29 cellular contexts compared by ENCODE assay signal in genomic region chr5:51494821-51495220, GRCh38.
"Had no signal": no experiment of that assay in that cellular context is flagged by ENCODE, and none has a peak within 500 bp of the region (broad histone marks: within the 10 kb centered on the region; RNA-seq: fewer than 3 reads in every experiment).

No MANE protein-coding gene starts in this region.

- H3K4me3 ChIP-seq: breast epithelium, esophagus squamous epithelium, heart right ventricle, pancreas, prostate gland, skin epidermis, tibial artery had no signal

- DNase-seq: activated CD4-positive, alpha-beta memory T cell treated with anti-CD3 and anti-CD28 coated beads, Interleukin-2, amount 10 ng/mL, durations not matched to agents 7 days and 5 days; activated CD4-positive, alpha-beta T cell treated with anti-CD3 and anti-CD28 coated beads for 1 hour; activated CD4-positive, alpha-beta T cell treated with anti-CD3 and anti-CD28 coated beads, Interleukin-2, amount 10 ng/mL, durations not matched to agents 7 days and 5 days; activated naive CD8-positive, alpha-beta T cell treated with anti-CD3 and anti-CD28 coated beads, Interleukin-2, amount 50 U/mL, for 24 hours; activated T-cell treated with anti-CD3 and anti-CD28 coated beads, Interleukin-2, amount 50 U/mL, for 4 hours; amygdala; dermis blood vessel endothelial cell; effector CD4-positive, alpha-beta T cell; esophagus squamous epithelium; foreskin melanocyte; heart right ventricle; left ventricle myocardium superior; midbrain; naive thymus-derived CD4-positive, alpha-beta T cell; retina; stimulated activated CD4-positive, alpha-beta T cell treated with anti-CD3 and anti-CD28 coated beads, Interleukin-4, amount 100 ng/mL, for 24 hours; stimulated activated naive CD8-positive, alpha-beta T cell treated with anti-CD3 and anti-CD28 coated beads, Interleukin-15, amount 100 ng/mL, for 72 hours; substantia nigra; T-helper 17 cell; tibial artery had no signal

- FAIRE-seq: colon, pancreas had no signal

- H3K4me1 ChIP-seq: breast epithelium, esophagus squamous epithelium, heart right ventricle, pancreas, prostate gland, tibial artery had no signal

- H3K9me3 Mint-ChIP-seq: activated naive CD4-positive, alpha-beta T cell treated with anti-CD3 and anti-CD28 coated beads, Interleukin-2, amount 50 U/mL, for 24 hours had no signal

- H3K4me1 Mint-ChIP-seq: activated CD4-positive, alpha-beta memory T cell treated with anti-CD3 and anti-CD28 coated beads, Interleukin-2, amount 10 ng/mL, durations not matched to agents 7 days and 5 days; activated CD4-positive, alpha-beta T cell treated with anti-CD3 and anti-CD28 coated beads, Interleukin-2, amount 10 ng/mL, durations not matched to agents 7 days and 5 days; activated naive CD4-positive, alpha-beta T cell treated with anti-CD3 and anti-CD28 coated beads, Interleukin-2, amount 50 U/mL, for 24 hours; activated naive CD8-positive, alpha-beta T cell treated with anti-CD3 and anti-CD28 coated beads, Interleukin-2, amount 50 U/mL, for 24 hours; activated T-helper 17 cell treated with anti-CD3 and anti-CD28 coated beads, Interleukin-2, amount 50 U/mL, for 72 hours; central memory CD8-positive, alpha-beta T cell; naive thymus-derived CD4-positive, alpha-beta T cell; stimulated activated effector memory CD8-positive, alpha-beta T cell treated with anti-CD3 and anti-CD28 coated beads, Interleukin-12 subunit alpha, Interleukin-12 subunit beta, amount 100 ng/mL, for 72 hours; stimulated activated naive CD8-positive, alpha-beta T cell treated with anti-CD3 and anti-CD28 coated beads, Interleukin-15, amount 100 ng/mL, for 72 hours; T-helper 17 cell had no signal

- H3K27me3 ChIP-seq: breast epithelium, esophagus squamous epithelium, heart right ventricle, tibial artery had no signal

- H3K27me3 Mint-ChIP-seq: activated CD4-positive, alpha-beta memory T cell treated with anti-CD3 and anti-CD28 coated beads, Interleukin-2, amount 10 ng/mL, durations not matched to agents 7 days and 5 days; activated CD4-positive, alpha-beta T cell treated with anti-CD3 and anti-CD28 coated beads, Interleukin-2, amount 10 ng/mL, durations not matched to agents 7 days and 5 days; activated naive CD4-positive, alpha-beta T cell treated with anti-CD3 and anti-CD28 coated beads, Interleukin-2, amount 50 U/mL, for 24 hours; activated naive CD8-positive, alpha-beta T cell treated with anti-CD3 and anti-CD28 coated beads, Interleukin-2, amount 50 U/mL, for 24 hours; activated T-helper 17 cell treated with anti-CD3 and anti-CD28 coated beads, Interleukin-2, amount 50 U/mL, for 72 hours; central memory CD8-positive, alpha-beta T cell; naive thymus-derived CD4-positive, alpha-beta T cell; stimulated activated naive CD8-positive, alpha-beta T cell treated with anti-CD3 and anti-CD28 coated beads, Interleukin-15, amount 100 ng/mL, for 72 hours; T-helper 17 cell had no signal

- H3K36me3 Mint-ChIP-seq: activated naive CD4-positive, alpha-beta T cell treated with anti-CD3 and anti-CD28 coated beads, Interleukin-2, amount 50 U/mL, for 24 hours; naive thymus-derived CD4-positive, alpha-beta T cell; stimulated activated effector memory CD8-positive, alpha-beta T cell treated with anti-CD3 and anti-CD28 coated beads, Interleukin-12 subunit alpha, Interleukin-12 subunit beta, amount 100 ng/mL, for 72 hours had no signal

- H3K27ac Mint-ChIP-seq: activated CD4-positive, alpha-beta memory T cell treated with anti-CD3 and anti-CD28 coated beads, Interleukin-2, amount 10 ng/mL, durations not matched to agents 7 days and 5 days; activated CD4-positive, alpha-beta T cell treated with anti-CD3 and anti-CD28 coated beads, Interleukin-2, amount 10 ng/mL, durations not matched to agents 7 days and 5 days; activated naive CD4-positive, alpha-beta T cell treated with anti-CD3 and anti-CD28 coated beads, Interleukin-2, amount 50 U/mL, for 24 hours; activated naive CD8-positive, alpha-beta T cell treated with anti-CD3 and anti-CD28 coated beads, Interleukin-2, amount 50 U/mL, for 24 hours; activated T-helper 17 cell treated with anti-CD3 and anti-CD28 coated beads, Interleukin-2, amount 50 U/mL, for 72 hours; naive thymus-derived CD4-positive, alpha-beta T cell; stimulated activated effector memory CD8-positive, alpha-beta T cell treated with anti-CD3 and anti-CD28 coated beads, Interleukin-12 subunit alpha, Interleukin-12 subunit beta, amount 100 ng/mL, for 72 hours; stimulated activated naive CD8-positive, alpha-beta T cell treated with anti-CD3 and anti-CD28 coated beads, Interleukin-15, amount 100 ng/mL, for 72 hours; T-helper 17 cell had no signal

- H3K9me3 ChIP-seq: breast epithelium, esophagus squamous epithelium, heart right ventricle, pancreas, prostate gland, tibial artery had no signal

- H3K27ac ChIP-seq: breast epithelium, esophagus squamous epithelium, heart right ventricle, pancreas, prostate gland, skin epidermis, tibial artery had no signal

- H3K4me3 Mint-ChIP-seq: activated CD4-positive, alpha-beta memory T cell treated with anti-CD3 and anti-CD28 coated beads, Interleukin-2, amount 10 ng/mL, durations not matched to agents 7 days and 5 days; activated CD4-positive, alpha-beta T cell treated with anti-CD3 and anti-CD28 coated beads, Interleukin-2, amount 10 ng/mL, durations not matched to agents 7 days and 5 days; activated naive CD4-positive, alpha-beta T cell treated with anti-CD3 and anti-CD28 coated beads, Interleukin-2, amount 50 U/mL, for 24 hours; activated naive CD8-positive, alpha-beta T cell treated with anti-CD3 and anti-CD28 coated beads, Interleukin-2, amount 50 U/mL, for 24 hours; activated T-cell treated with anti-CD3 and anti-CD28 coated beads, Interleukin-2, amount 50 U/mL, for 4 hours; activated T-helper 17 cell treated with anti-CD3 and anti-CD28 coated beads, Interleukin-2, amount 50 U/mL, for 72 hours; central memory CD8-positive, alpha-beta T cell; naive thymus-derived CD4-positive, alpha-beta T cell; stimulated activated effector memory CD8-positive, alpha-beta T cell treated with anti-CD3 and anti-CD28 coated beads, Interleukin-12 subunit alpha, Interleukin-12 subunit beta, amount 100 ng/mL, for 72 hours; stimulated activated naive CD8-positive, alpha-beta T cell treated with anti-CD3 and anti-CD28 coated beads, Interleukin-15, amount 100 ng/mL, for 72 hours; T-helper 17 cell had no signal

- H3K36me3 ChIP-seq: breast epithelium, esophagus squamous epithelium, heart right ventricle, pancreas, prostate gland, tibial artery had no signal
